In genomic region chr19:6482343-6482686, GRCh38 we compare ENCODE assay signal across 11 cellular contexts. TPM values are rescaled to one million over a fixed set of nuclear protein-coding genes. Genes with fewer than 3 reads are reported as not detected.
DNase-seq lines count a peak whose midpoint lies in the region; ATAC-seq lines count a peak whose summit lies in the region.
"Had no signal": no experiment of that assay in that cellular context is flagged by ENCODE, and none has a peak within 500 bp of the region (broad histone marks: within the 10 kb centered on the region; RNA-seq: fewer than 3 reads in every experiment).

No MANE protein-coding gene starts in this region.

- POLR2A ChIA-PET in activated naive CD8-positive, alpha-beta T cell treated with anti-CD3 and anti-CD28 coated beads, Interleukin-2, amount 10 ng/mL, durations not matched to agents 7 days and 5 days (lab: Charles Lee): interaction anchor here (1.0 to 2.3 kb wide), 9 partner anchors 9 to 179 kb away, joined by 3 to 26 read pairs (median 8); partner anchors contain the start of genes CRB3, KHSRP, SLC25A23 and TUBB4A

- peak overlapping the region; percentile 99 for H3K4me3 Mint-ChIP-seq in activated CD4-positive, alpha-beta T cell treated with anti-CD3 and anti-CD28 coated beads, Interleukin-2, amount 10 ng/mL, durations not matched to agents 24 days and 14 days
- H3K4me3 Mint-ChIP-seq in activated naive CD8-positive, alpha-beta T cell treated with anti-CD3 and anti-CD28 coated beads, Interleukin-2, amount 10 ng/mL, durations not matched to agents 7 days and 5 days: peak overlapping the region; percentile 100
- H3K4me3 Mint-ChIP-seq in stimulated activated naive CD8-positive, alpha-beta T cell treated with anti-CD3 and anti-CD28 coated beads, Interleukin-15, amount 100 ng/mL, for 72 hours: peak overlapping the region; percentile 83 to 93

- peak overlapping the region; percentile 96 for H3K27ac Mint-ChIP-seq in activated CD4-positive, alpha-beta T cell treated with anti-CD3 and anti-CD28 coated beads, Interleukin-2, amount 10 ng/mL, durations not matched to agents 24 days and 14 days
- H3K27ac Mint-ChIP-seq in activated naive CD8-positive, alpha-beta T cell treated with anti-CD3 and anti-CD28 coated beads, Interleukin-2, amount 10 ng/mL, durations not matched to agents 7 days and 5 days: peak overlapping the region; percentile 99
- peak overlapping the region; percentile 96 to 97 for H3K27ac Mint-ChIP-seq in stimulated activated naive CD8-positive, alpha-beta T cell treated with anti-CD3 and anti-CD28 coated beads, Interleukin-15, amount 100 ng/mL, for 72 hours

- H3K4me3 ChIP-seq in MG63: no peak overlapping the region
- H3K4me3 ChIP-seq: testis had no signal

- no peak for DNase-seq in activated CD4-positive, alpha-beta T cell treated with anti-CD3 and anti-CD28 coated beads, Interleukin-2, amount 10 ng/mL, durations not matched to agents 24 days and 14 days
- no peak for DNase-seq in activated CD4-positive, alpha-beta T cell treated with anti-CD3 and anti-CD28 coated beads, Interleukin-2, amount 50 U/mL, for 48 hours
- no peak for DNase-seq in activated naive CD8-positive, alpha-beta T cell treated with anti-CD3 and anti-CD28 coated beads, Interleukin-2, amount 10 ng/mL, durations not matched to agents 7 days and 5 days
- no peak for DNase-seq in stimulated activated naive CD8-positive, alpha-beta T cell treated with anti-CD3 and anti-CD28 coated beads, Interleukin-15, amount 100 ng/mL, for 72 hours
- DNase-seq in SIG-M5 treated with dmso at 0.1 percent for 504 hours (lab: John Stamatoyannopoulos, UW; ENCODE audit: unreplicated experiment) (no peak), MG63 (no peak)
- DNase-seq: kidney glomerular epithelial cell, NCI-H1694, T1000 had no signal

- no peaks in the 10 kb centered on the region for H3K9me3 ChIP-seq in MG63
- H3K9me3 ChIP-seq: testis had no signal

- intact Hi-C loops in activated CD4-positive, alpha-beta T cell treated with anti-CD3 and anti-CD28 coated beads, Interleukin-2, amount 10 ng/mL, durations not matched to agents 24 days and 14 days (cut with micrococcal nuclease): loop anchor here (5.0 kb wide), 1 partner anchor 35 kb away; no protein-coding TSS in a partner anchor

- H3K36me3 ChIP-seq in MG63: no peaks in the 10 kb centered on the region

- no peaks in the 10 kb centered on the region for H3K27me3 Mint-ChIP-seq in activated CD4-positive, alpha-beta T cell treated with anti-CD3 and anti-CD28 coated beads, Interleukin-2, amount 10 ng/mL, durations not matched to agents 24 days and 14 days
- H3K27me3 Mint-ChIP-seq in activated naive CD8-positive, alpha-beta T cell treated with anti-CD3 and anti-CD28 coated beads, Interleukin-2, amount 10 ng/mL, durations not matched to agents 7 days and 5 days: no peaks in the 10 kb centered on the region
- H3K27me3 Mint-ChIP-seq in stimulated activated naive CD8-positive, alpha-beta T cell treated with anti-CD3 and anti-CD28 coated beads, Interleukin-15, amount 100 ng/mL, for 72 hours: no peaks in the 10 kb centered on the region

- H3K4me1 Mint-ChIP-seq in activated CD4-positive, alpha-beta T cell treated with anti-CD3 and anti-CD28 coated beads, Interleukin-2, amount 10 ng/mL, durations not matched to agents 24 days and 14 days: peaks cover 23% of the 10 kb centered on the region
- peaks cover 24% of the 10 kb centered on the region for H3K4me1 Mint-ChIP-seq in activated naive CD8-positive, alpha-beta T cell treated with anti-CD3 and anti-CD28 coated beads, Interleukin-2, amount 10 ng/mL, durations not matched to agents 7 days and 5 days
- H3K4me1 Mint-ChIP-seq in stimulated activated naive CD8-positive, alpha-beta T cell treated with anti-CD3 and anti-CD28 coated beads, Interleukin-15, amount 100 ng/mL, for 72 hours: peaks cover 39% of the 10 kb centered on the region

- no peaks in the 10 kb centered on the region for H3K27me3 ChIP-seq in MG63
- H3K27me3 ChIP-seq: testis had no signal

- no peak for ATAC-seq in activated naive CD8-positive, alpha-beta T cell treated with anti-CD3 and anti-CD28 coated beads, Interleukin-2, amount 10 ng/mL, durations not matched to agents 7 days and 5 days (ENCODE audit: low read depth)
- ATAC-seq in stimulated activated naive CD8-positive, alpha-beta T cell treated with anti-CD3 and anti-CD28 coated beads, Interleukin-15, amount 100 ng/mL, for 72 hours: peak; percentile 21

- H3K36me3 Mint-ChIP-seq in activated CD4-positive, alpha-beta T cell treated with anti-CD3 and anti-CD28 coated beads, Interleukin-2, amount 10 ng/mL, durations not matched to agents 24 days and 14 days (ENCODE audit: low read depth): peaks cover 2% of the 10 kb centered on the region
- peaks cover 10% of the 10 kb centered on the region for H3K36me3 Mint-ChIP-seq in activated naive CD8-positive, alpha-beta T cell treated with anti-CD3 and anti-CD28 coated beads, Interleukin-2, amount 10 ng/mL, durations not matched to agents 7 days and 5 days

- H3K9me3 Mint-ChIP-seq in activated CD4-positive, alpha-beta T cell treated with anti-CD3 and anti-CD28 coated beads, Interleukin-2, amount 10 ng/mL, durations not matched to agents 24 days and 14 days: no peaks in the 10 kb centered on the region
- no peaks in the 10 kb centered on the region for H3K9me3 Mint-ChIP-seq in activated naive CD8-positive, alpha-beta T cell treated with anti-CD3 and anti-CD28 coated beads, Interleukin-2, amount 10 ng/mL, durations not matched to agents 7 days and 5 days
- no peaks in the 10 kb centered on the region for H3K9me3 Mint-ChIP-seq in stimulated activated naive CD8-positive, alpha-beta T cell treated with anti-CD3 and anti-CD28 coated beads, Interleukin-15, amount 100 ng/mL, for 72 hours

RNA-seq across cellular contexts. Expression of gene DENND1C, which starts 0.7 kb away (rescaled TPM):
- 63.7 and 67.6 TPM in 2 replicates for total RNA-seq in activated CD4-positive, alpha-beta T cell treated with anti-CD3 and anti-CD28 coated beads, Interleukin-2, amount 10 ng/mL, durations not matched to agents 24 days and 14 days
- total RNA-seq in activated naive CD8-positive, alpha-beta T cell treated with anti-CD3 and anti-CD28 coated beads, Interleukin-2, amount 10 ng/mL, durations not matched to agents 7 days and 5 days: 100 to 1,000 TPM; 126 to 130 TPM
- total RNA-seq in MG63 (2014; rRNA removed; shearing (Covaris generic); ENCODE audit: low replicate concordance): not detected in 2 replicates
- total RNA-seq: frontal cortex had no signal

RNA-seq across cellular contexts. Expression of gene CRB3, which starts 18.2 kb away (rescaled TPM):
- total RNA-seq in activated CD4-positive, alpha-beta T cell treated with anti-CD3 and anti-CD28 coated beads, Interleukin-2, amount 10 ng/mL, durations not matched to agents 24 days and 14 days: 0.26 and 0.33 TPM in 2 replicates
- 1 to 10 TPM; 2.7 to 3.5 TPM for total RNA-seq in activated naive CD8-positive, alpha-beta T cell treated with anti-CD3 and anti-CD28 coated beads, Interleukin-2, amount 10 ng/mL, durations not matched to agents 7 days and 5 days
- total RNA-seq in MG63 (2014; rRNA removed; shearing (Covaris generic); ENCODE audit: low replicate concordance): not detected in 2 replicates

RNA-seq across cellular contexts. Expression of gene TUBB4A, which starts 19.8 kb away (rescaled TPM):
- total RNA-seq in activated CD4-positive, alpha-beta T cell treated with anti-CD3 and anti-CD28 coated beads, Interleukin-2, amount 10 ng/mL, durations not matched to agents 24 days and 14 days: 2.8 and 3.3 TPM in 2 replicates
- total RNA-seq in activated naive CD8-positive, alpha-beta T cell treated with anti-CD3 and anti-CD28 coated beads, Interleukin-2, amount 10 ng/mL, durations not matched to agents 7 days and 5 days: 10 to 100 TPM in 1 of 2 experiments, 1 to 10 TPM in 1; 8.7 to 11.6 TPM
- total RNA-seq in MG63 (2014; rRNA removed; shearing (Covaris generic); ENCODE audit: low replicate concordance): 0.03 TPM in 1 of 2 replicates, not detected in the other

RNA-seq across cellular contexts. Expression of gene SLC25A23, which starts 22.7 kb away (rescaled TPM):
- total RNA-seq in activated CD4-positive, alpha-beta T cell treated with anti-CD3 and anti-CD28 coated beads, Interleukin-2, amount 10 ng/mL, durations not matched to agents 24 days and 14 days: 21.0 and 22.0 TPM in 2 replicates
- total RNA-seq in activated naive CD8-positive, alpha-beta T cell treated with anti-CD3 and anti-CD28 coated beads, Interleukin-2, amount 10 ng/mL, durations not matched to agents 7 days and 5 days: 10 to 100 TPM; 35.5 to 38.3 TPM
- total RNA-seq in MG63 (2014; rRNA removed; shearing (Covaris generic); ENCODE audit: low replicate concordance): 8.5 and 10.9 TPM in 2 replicates

RNA-seq across cellular contexts. Expression of gene TNFSF9, which starts 48.5 kb away (rescaled TPM):
- total RNA-seq in activated CD4-positive, alpha-beta T cell treated with anti-CD3 and anti-CD28 coated beads, Interleukin-2, amount 10 ng/mL, durations not matched to agents 24 days and 14 days: 6.1 and 6.4 TPM in 2 replicates
- total RNA-seq in activated naive CD8-positive, alpha-beta T cell treated with anti-CD3 and anti-CD28 coated beads, Interleukin-2, amount 10 ng/mL, durations not matched to agents 7 days and 5 days: 1 to 10 TPM; 2.6 to 3.7 TPM
- total RNA-seq in MG63 (2014; rRNA removed; shearing (Covaris generic); ENCODE audit: low replicate concordance): 4.5 and 10.5 TPM in 2 replicates

Comparison
In these comparisons a context has a peak if more than half of its experiments do, and no peak if none do; other contexts are left out.
1. RNA of gene DENND1C, which starts 0.7 kb away (total RNA-seq): 126 to 130 TPM in activated naive CD8-positive, alpha-beta T cell treated with anti-CD3 and anti-CD28 coated beads, Interleukin-2, amount 10 ng/mL, durations not matched to agents 7 days and 5 days and 63.7 to 67.6 TPM in activated CD4-positive, alpha-beta T cell treated with anti-CD3 and anti-CD28 coated beads, Interleukin-2, amount 10 ng/mL, durations not matched to agents 24 days and 14 days; not detected in MG63; every median in the first group is over 10 times any median in the second.
2. Peak in every context shown above with its lines, with median percentiles within 50 percentile points of each other: H3K27ac Mint-ChIP-seq and H3K4me3 Mint-ChIP-seq.